In genomic region chr19:49939721-49940481, GRCh38 we compare ENCODE assay signal across 19 cellular contexts. TPM values are rescaled to one million over a fixed set of nuclear protein-coding genes. Genes with fewer than 3 reads are reported as not detected.
DNase-seq lines count a peak whose midpoint lies in the region; ATAC-seq and TF ChIP-seq lines count a peak whose summit lies in the region.
"Had no signal": no experiment of that assay in that cellular context is flagged by ENCODE, and none has a peak within 500 bp of the region (broad histone marks: within the 10 kb centered on the region; RNA-seq: fewer than 3 reads in every experiment).

No MANE protein-coding gene starts in this region.

- H3K9me3 ChIP-seq in A673 (ENCODE audit: low read depth, low read length, poor library complexity, severe bottlenecking) (no peaks in the 10 kb centered on the region), OCI-LY7 (ENCODE audit: low read length) (no peaks in the 10 kb centered on the region)
- H3K9me3 ChIP-seq: heart right ventricle, right atrium auricular region had no signal

- POLR2A ChIA-PET in A673 (lab: Charles Lee; ENCODE audit: low non-redundant PET): no interaction called here
- POLR2A ChIA-PET in OCI-LY7 (lab: Charles Lee): interaction anchor here (0.7 kb wide), 1 partner anchor 10 kb away, joined by 3 read pairs; no protein-coding TSS in a partner anchor

- CTCF ChIA-PET in A673 (lab: Charles Lee) (interaction anchor here (0.6 kb wide), 1 partner anchor 358 kb away, joined by 8 read pairs; no protein-coding TSS in a partner anchor), OCI-LY7 (lab: Charles Lee; ENCODE audit: unreplicated experiment) (no interaction called here)

- intact Hi-C loops in A673 (cut with micrococcal nuclease; ENCODE audit: unreplicated experiment): no loop called here
- intact Hi-C loops in OCI-LY7 (cut with micrococcal nuclease; ENCODE audit: unreplicated experiment): no loop called here

- H3K27me3 ChIP-seq in A673 (replicated peaks; ENCODE audit: insufficient read depth, low read depth, low read length, poor library complexity) (no peaks in the 10 kb centered on the region), foreskin keratinocyte (no peaks in the 10 kb centered on the region)
- H3K27me3 ChIP-seq: right atrium auricular region had no signal

- no peak for DNase-seq in A673 (ENCODE audit: low spot score)
- DNase-seq in GM12864 (ENCODE audit: low read depth): no peak
- DNase-seq in OCI-LY7 (ENCODE audit: low spot score): no peak
- no peak for DNase-seq in foreskin keratinocyte
- DNase-seq in AG08396 (ENCODE audit: low spot score): no peak
- no peak for DNase-seq in activated gamma-delta T cell (lab: John Stamatoyannopoulos, UW)
- no peak for DNase-seq in stimulated activated naive CD4-positive, alpha-beta T cell treated with Interleukin-2 at 50 U/mL for 16 hours (lab: John Stamatoyannopoulos, UW)
- DNase-seq: C1 segment of cervical spinal cord; caudate nucleus; heart right ventricle; naive thymus-derived CD4-positive, alpha-beta T cell; NCI-H2081; SIG-M5; stimulated activated CD4-positive, alpha-beta T cell treated with anti-CD3 and anti-CD28 coated beads, Interleukin-4, amount 100 ng/mL, for 1 hour had no signal

- H3K27ac ChIP-seq in A673 (ENCODE audit: low read depth, low read length, poor library complexity, severe bottlenecking) (no peak overlapping the region), OCI-LY7 (ENCODE audit: low read depth, low read length, poor library complexity, severe bottlenecking) (no peak overlapping the region), foreskin keratinocyte (no peak overlapping the region)
- H3K27ac ChIP-seq: heart right ventricle, right atrium auricular region had no signal

- ATAC-seq in foreskin keratinocyte (no peak), GM18909 (IDR thresholded peaks at IDR 0.05; ENCODE audit: poor library complexity, unreplicated experiment) (no peak)
- ATAC-seq: naive thymus-derived CD4-positive, alpha-beta T cell had no signal

- no peak overlapping the region for H2AFZ ChIP-seq in OCI-LY7 (ENCODE audit: low read length)

- H3K36me3 ChIP-seq in A673 (ENCODE audit: insufficient read depth, low read length, poor library complexity, severe bottlenecking) (no peaks in the 10 kb centered on the region), OCI-LY7 (ENCODE audit: insufficient read depth, low read length) (no peaks in the 10 kb centered on the region)
- H3K36me3 ChIP-seq: heart right ventricle, right atrium auricular region had no signal

- TF ChIP-seq CTCF in A673 (conservative IDR thresholded peaks at IDR 0.05; ENCODE audit: low read depth, low read length): peak; percentile 35
- peak; percentile 41 for TF ChIP-seq CTCF in GM12864 (IDR thresholded peaks at IDR 0.05; ENCODE audit: low read depth, low read length, missing control alignments)
- peak; percentile 49 for TF ChIP-seq CTCF in OCI-LY7 (conservative IDR thresholded peaks at IDR 0.05; ENCODE audit: low read length)
- TF ChIP-seq CTCF in foreskin keratinocyte (conservative IDR thresholded peaks at IDR 0.05): peak; percentile 15

- no peaks in the 10 kb centered on the region for H3K79me2 ChIP-seq in OCI-LY7 (ENCODE audit: insufficient read depth, low read depth, low read length)

- no TSS peak for BruUV-seq in A673 (replicated peaks; lab: Mats Ljungman, UMichigan)
- BruUV-seq in OCI-LY7 (replicated peaks; lab: Mats Ljungman, UMichigan): no TSS peak

- no peak overlapping the region for H3K4me3 ChIP-seq in A673 (ENCODE audit: low read depth, low read length, poor library complexity, severe bottlenecking)
- H3K4me3 ChIP-seq in GM12864 (ENCODE audit: low read depth, low read length): no peak overlapping the region
- H3K4me3 ChIP-seq in OCI-LY7 (ENCODE audit: low read depth, low read length, poor library complexity, severe bottlenecking): no peak overlapping the region
- H3K4me3 ChIP-seq: heart right ventricle, right atrium auricular region had no signal

- no peaks in the 10 kb centered on the region for H3K4me1 ChIP-seq in A673 (ENCODE audit: insufficient read depth, low read length, poor library complexity, severe bottlenecking)
- H3K4me1 ChIP-seq in OCI-LY7 (ENCODE audit: insufficient read depth, low read length, poor library complexity, severe bottlenecking): no peaks in the 10 kb centered on the region
- no peaks in the 10 kb centered on the region for H3K4me1 ChIP-seq in foreskin keratinocyte

- no peaks in the 10 kb centered on the region for H3K9me2 ChIP-seq in OCI-LY7 (ENCODE audit: insufficient read depth, low read length)

- no peak overlapping the region for H3K4me2 ChIP-seq in OCI-LY7 (ENCODE audit: low read length)

- H4K20me1 ChIP-seq in OCI-LY7 (ENCODE audit: insufficient read depth, low read length): no peaks in the 10 kb centered on the region

RNA-seq across cellular contexts. Expression of gene NUP62, which starts 10.6 kb away (rescaled TPM):
- 98.5 and 100 TPM in 2 replicates for total RNA-seq in A673 (2021)
- total RNA-seq in OCI-LY7 (2014; rRNA removed; shearing (Covaris generic)): 56.3 and 75.6 TPM in 2 replicates
- total RNA-seq in OCI-LY7 (2022): 70.1 and 76.3 TPM in 2 replicates
- 62.0 and 62.1 TPM in 2 replicates for total RNA-seq in foreskin keratinocyte
- polyA plus RNA-seq in foreskin keratinocyte: 39.0 and 43.0 TPM in 2 replicates

RNA-seq across cellular contexts. Expression of gene ATF5, which starts 10.9 kb away (rescaled TPM):
- 302 and 322 TPM in 2 replicates for total RNA-seq in A673 (2021)
- total RNA-seq in OCI-LY7 (2014; rRNA removed; shearing (Covaris generic)): 265 and 268 TPM in 2 replicates
- 527 and 597 TPM in 2 replicates for total RNA-seq in OCI-LY7 (2022)
- 15.4 and 15.9 TPM in 2 replicates for total RNA-seq in foreskin keratinocyte
- polyA plus RNA-seq in foreskin keratinocyte: 27.6 and 28.2 TPM in 2 replicates

RNA-seq across cellular contexts. Expression of gene SIGLEC11, which starts 21.1 kb away (rescaled TPM):
- total RNA-seq in A673 (2021): not detected in 2 replicates
- not detected in 2 replicates for total RNA-seq in OCI-LY7 (2014; rRNA removed; shearing (Covaris generic))
- not detected in 2 replicates for total RNA-seq in OCI-LY7 (2022)
- total RNA-seq in foreskin keratinocyte: not detected in 2 replicates
- polyA plus RNA-seq in foreskin keratinocyte: not detected in 2 replicates
- total RNA-seq: activated CD8-positive, alpha-beta memory T cell treated with anti-CD3 and anti-CD28 coated beads for 36 hours; G401; LHCN-M2 had no signal
- polyA plus RNA-seq: naive thymus-derived CD4-positive, alpha-beta T cell had no signal

RNA-seq across cellular contexts. Expression of gene IL4I1, which starts 43.2 kb away (rescaled TPM):
- 1.3 TPM in 2 replicates for total RNA-seq in A673 (2021)
- total RNA-seq in OCI-LY7 (2014; rRNA removed; shearing (Covaris generic)): 0.25 and 0.39 TPM in 2 replicates
- total RNA-seq in OCI-LY7 (2022): 1.7 and 1.8 TPM in 2 replicates
- 0.44 and 0.46 TPM in 2 replicates for total RNA-seq in foreskin keratinocyte
- 0.26 and 0.28 TPM in 2 replicates for polyA plus RNA-seq in foreskin keratinocyte
- polyA plus RNA-seq: naive thymus-derived CD4-positive, alpha-beta T cell had no signal

Comparison
In these comparisons a context has a peak if more than half of its experiments do, and no peak if none do; other contexts are left out.
1. RNA of gene ATF5, which starts 10.9 kb away (total RNA-seq): 265 to 597 TPM in OCI-LY7 and 302 to 322 TPM in A673; 15.4 to 15.9 TPM in foreskin keratinocyte; every median in the first group is over 10 times any median in the second.
2. Peak in every context shown above with its lines, with median percentiles within 50 percentile points of each other: CTCF ChIP-seq.